Comparison of ENCODE assay signal across 8 cellular contexts in genomic region chr1:84297546-84298244, GRCh38. TPM values are rescaled to one million over a fixed set of nuclear protein-coding genes. Genes with fewer than 3 reads are reported as not detected.
DNase-seq lines count a peak whose midpoint lies in the region; ATAC-seq and TF ChIP-seq lines count a peak whose summit lies in the region.

No MANE protein-coding gene starts in this region.

- in situ Hi-C loops in IMR-90 (cut with MboI; ENCODE audit: low sequenced_read_pairs), result no loop called here

- no peak overlapping the region for H2AK9ac ChIP-seq in IMR-90 (replicated peaks; ENCODE audit: low read depth, low read length, poor library complexity)

- H3K23ac ChIP-seq in IMR-90 (ENCODE audit: low read depth, low read length) (peak overlapping the region; percentile 17; the same call in 1 of the 2 replicates), neuronal stem cell (ENCODE audit: low read depth, low read length, poor library complexity) (no peak overlapping the region)

- H3K36me3 ChIP-seq in IMR-90 (ENCODE audit: control insufficient read depth, insufficient read depth, low read length), result no peaks in the 10 kb centered on the region
- H3K36me3 ChIP-seq in neuronal stem cell (replicated peaks in 1 of 2; ENCODE audit: control insufficient read depth in 2 of 2, insufficient read depth in 2 of 2, low read length in 2 of 2), result no peaks in the 10 kb centered on the region

- H3K79me1 ChIP-seq in IMR-90 (ENCODE audit: low read depth in 1 of 2, low read length in 2 of 2) (peaks cover 0 to 14% of the 10 kb centered on the region in 2 experiments; a peak in 2 of 4 replicates), neuronal stem cell (ENCODE audit: low read depth, low read length) (no peaks in the 10 kb centered on the region)

- H2BK120ac ChIP-seq in IMR-90 (ENCODE audit: low read depth, low read length) (0 out of 2 replicates have a peak overlapping the region, but pooled peaks have one; percentile 16), neuronal stem cell (ENCODE audit: low read depth, low read length) (no peak overlapping the region)

- H4K5ac ChIP-seq in IMR-90 (ENCODE audit: low read depth, low read length), result 0 out of 2 replicates have a peak overlapping the region, but pooled peaks have one; percentile 42

- peak overlapping the region; percentile 98 for H3K4me3 Mint-ChIP-seq in Calu3 (ENCODE audit: low read depth, unreplicated experiment)

- POLR2A ChIA-PET in IMR-90 (lab: Charles Lee; ENCODE audit: unreplicated experiment), result interaction anchor here (0.7 to 0.8 kb wide), 2 partner anchors 8 to 10 kb away, joined by 4 to 9 read pairs; no protein-coding TSS in a partner anchor

- peak overlapping the region; percentile 80 for H3K4me2 ChIP-seq in IMR-90 (ENCODE audit: low read depth, low read length)
- H3K4me2 ChIP-seq in neuronal stem cell (ENCODE audit: insufficient read depth, low read length, poor library complexity, severe bottlenecking), result peak overlapping the region; percentile 69

- H3K4me1 Mint-ChIP-seq in Calu3 (ENCODE audit: low read depth, unreplicated experiment), result peaks cover 36% of the 10 kb centered on the region

- H2AK5ac ChIP-seq in IMR-90 (ENCODE audit: low read depth, low read length), result no peak overlapping the region
- no peak overlapping the region for H2AK5ac ChIP-seq in neuronal stem cell (ENCODE audit: low read depth, low read length)

- no peak overlapping the region for H2BK5ac ChIP-seq in IMR-90 (ENCODE audit: low read depth, low read length, poor library complexity, severe bottlenecking)
- no peak overlapping the region for H2BK5ac ChIP-seq in neuronal stem cell (ENCODE audit: low read length)

- DNase-seq in Calu3 (no peak), IMR-90 (no peak), dorsolateral prefrontal cortex (no peak), neuronal stem cell (ENCODE audit: low spot score) (no peak), NCI-H2081 treated with DMSO at 0.1 percent for 48 hours (lab: John Stamatoyannopoulos, UW) (no peak), activated gamma-delta T cell (lab: John Stamatoyannopoulos, UW) (no peak)

- H3K27ac ChIP-seq in IMR-90 (ENCODE audit: insufficient read depth, low read length) (no peak overlapping the region), dorsolateral prefrontal cortex (peak overlapping the region in 58 of 59 donors; percentile 75 to 98 (median 96)), neuronal stem cell (replicated peaks; ENCODE audit: low read length) (no peak overlapping the region)

- peaks cover 5% of the 10 kb centered on the region for H3K9me3 Mint-ChIP-seq in Calu3 (ENCODE audit: low read depth, unreplicated experiment)

- no peak overlapping the region for H2BK12ac ChIP-seq in neuronal stem cell (ENCODE audit: low read length)

- ATAC-seq in IMR-90 (ENCODE audit: low read depth), result no peak
- no peak for ATAC-seq in GM21515 (IDR thresholded peaks at IDR 0.05; ENCODE audit: unreplicated experiment)
- no peak for ATAC-seq in activated CD4-positive, CD25-positive, alpha-beta regulatory T cell treated with anti-CD3 and anti-CD28 coated beads, Interleukin-2, amount 50 U/mL, for 24 hours

- H3K27ac Mint-ChIP-seq in Calu3 (ENCODE audit: unreplicated experiment), result peak overlapping the region; percentile 87

- peak overlapping the region; percentile 3; the same call in 1 of the 2 replicates for H3K4ac ChIP-seq in IMR-90 (ENCODE audit: low read depth, low read length)
- no peak overlapping the region for H3K4ac ChIP-seq in neuronal stem cell (ENCODE audit: low read length)

- peaks cover 4% of the 10 kb centered on the region for H3K9me1 ChIP-seq in IMR-90 (ENCODE audit: insufficient read depth, low read length)

- H4K20me1 ChIP-seq in IMR-90 (ENCODE audit: insufficient read depth, low read length), result no peaks in the 10 kb centered on the region

- peaks cover 17% of the 10 kb centered on the region for H3K36me3 Mint-ChIP-seq in Calu3 (ENCODE audit: insufficient read depth, unreplicated experiment)

- H3K4me3 ChIP-seq in IMR-90 (ENCODE audit: insufficient read depth, low read depth, low read length), result peak overlapping the region; percentile 82; the same call in 1 of the 2 replicates
- peak overlapping the region; percentile 62 to 96 (median 82) for H3K4me3 ChIP-seq in dorsolateral prefrontal cortex
- H3K4me3 ChIP-seq in neuronal stem cell (ENCODE audit: low read length in 2 of 2), result peak overlapping the region in 1 of 2 donors; percentile 90

- H3K9ac ChIP-seq in IMR-90 (ENCODE audit: low read depth, low read length), result no peak overlapping the region
- no peak overlapping the region for H3K9ac ChIP-seq in neuronal stem cell (ENCODE audit: low read depth, low read length, poor library complexity)

- peaks cover 3% of the 10 kb centered on the region; the same call in 1 of the 2 replicates for H3K9me3 ChIP-seq in IMR-90 (ENCODE audit: control insufficient read depth, insufficient read depth, low read length)
- peaks cover 0 to 7% of the 10 kb centered on the region in 2 donors for H3K9me3 ChIP-seq in neuronal stem cell (replicated peaks in 1 of 2; ENCODE audit: control insufficient read depth in 2 of 2, insufficient read depth in 1 of 2, low read depth in 1 of 2, low read length in 2 of 2)

- H2BK15ac ChIP-seq in IMR-90 (ENCODE audit: low read depth, low read length) (peak overlapping the region; percentile 17; the same call in 1 of the 3 replicates), neuronal stem cell (ENCODE audit: low read length) (no peak overlapping the region)

- no peak for TF ChIP-seq RAD21 in IMR-90 (IDR thresholded peaks at IDR 0.05; ENCODE audit: low read length)

- H2BK20ac ChIP-seq in IMR-90 (ENCODE audit: low read depth, low read length), result no peak overlapping the region

- BruUV-seq in Calu3 (replicated peaks; lab: Mats Ljungman, UMichigan) (TSS peak; percentile 31), IMR-90 (replicated peaks; lab: Mats Ljungman, UMichigan) (no TSS peak)

- intact Hi-C loops in Calu3 (cut with micrococcal nuclease; ENCODE audit: unreplicated experiment), result no loop called here
- intact Hi-C loops in IMR-90 (cut with micrococcal nuclease), result no loop called here
- intact Hi-C loops in dorsolateral prefrontal cortex (cut with DNase I), result loop anchor here (5.0 to 10.0 kb wide), 4 partner anchors 40 to 143 kb away; no protein-coding TSS in a partner anchor

- H4K8ac ChIP-seq in IMR-90 (ENCODE audit: low read depth in 2 of 2, low read length in 2 of 2) (peak overlapping the region; percentile 54 to 58; a peak in 2 of 4 replicates), neuronal stem cell (ENCODE audit: low read depth, low read length) (no peak overlapping the region)

- H3K18ac ChIP-seq in IMR-90 (ENCODE audit: low read depth, low read length) (no peak overlapping the region), neuronal stem cell (ENCODE audit: low read length) (no peak overlapping the region)

- H3K14ac ChIP-seq in IMR-90 (replicated peaks; ENCODE audit: low read depth, low read length), result 0 out of 2 replicates have a peak overlapping the region, but pooled peaks have one; percentile 3
- no peak overlapping the region for H3K14ac ChIP-seq in neuronal stem cell (ENCODE audit: low read length)

- dilution Hi-C loops in IMR-90 (cut with HindIII; ENCODE audit: low sequenced_read_pairs, unreplicated experiment), result no loop called here

- H3K4me1 ChIP-seq in IMR-90 (ENCODE audit: control insufficient read depth, insufficient read depth, low read length) (peaks cover 17% of the 10 kb centered on the region), neuronal stem cell (ENCODE audit: control insufficient read depth in 2 of 2, insufficient read depth in 1 of 2, low read depth in 1 of 2, low read length in 2 of 2) (peaks cover 8 to 20% of the 10 kb centered on the region in 2 donors)

- H4K91ac ChIP-seq in IMR-90 (ENCODE audit: insufficient read depth, low read depth, low read length), result no peak overlapping the region
- H4K91ac ChIP-seq in neuronal stem cell (ENCODE audit: low read depth, low read length, poor library complexity), result no peak overlapping the region

- 72% methylated on average over 2 of the region's 10 CpGs; no CpG with 5 or more reads in 1 of the 2 experiments for WGBS in IMR-90 (ENCODE audit: extremely low coverage in 2 of 2, insufficient read length in 1 of 2), 2 experiments
- WGBS in neuronal stem cell (ENCODE audit: extremely low coverage in 2 of 2, insufficient read length in 2 of 2, insufficient replicate concordance in 1 of 2), 2 donors, result no CpG with 5 or more reads among the region's 10 CpGs

- no peak for TF ChIP-seq POLR2A in IMR-90 (IDR thresholded peaks at IDR 0.05; ENCODE audit: low read depth, low read length)

- CTCF ChIA-PET in Calu3 (lab: Charles Lee) (interaction anchor here (0.6 to 1.1 kb wide), 3 partner anchors 12 to 136 kb away, joined by 3 to 5 read pairs (median 4); no protein-coding TSS in a partner anchor), IMR-90 (lab: Yijun Ruan, JAX) (no interaction called here)

- TF ChIP-seq CTCF in Calu3 (IDR thresholded peaks at IDR 0.05; ENCODE audit: unreplicated experiment) (no peak), IMR-90 (conservative IDR thresholded peaks at IDR 0.05; ENCODE audit: low read depth, low read length) (no peak), dorsolateral prefrontal cortex (IDR thresholded peaks at IDR 0.05 in 54 of 56, conservative IDR thresholded peaks at IDR 0.05 in 2 of 56; ENCODE audit: low read depth in 1 of 56, partially characterized antibody in 56 of 56) (no peak)

- H3K27me3 ChIP-seq in IMR-90 (ENCODE audit: control insufficient read depth, insufficient read depth, low read length) (no peaks in the 10 kb centered on the region), dorsolateral prefrontal cortex (peaks cover 0 to 3% (median 0%) of the 10 kb centered on the region in 45 donors), neuronal stem cell (ENCODE audit: control insufficient read depth in 3 of 3, insufficient read depth in 3 of 3, low read depth in 1 of 3, low read length in 3 of 3) (no peaks in the 10 kb centered on the region)

- H2AFZ ChIP-seq in IMR-90 (replicated peaks; ENCODE audit: low read length, poor library complexity) (no peak overlapping the region), neuronal stem cell (ENCODE audit: low read length) (peak overlapping the region; percentile 100)

- H3K27me3 Mint-ChIP-seq in Calu3 (ENCODE audit: unreplicated experiment), result no peaks in the 10 kb centered on the region

- no peak overlapping the region for H3K56ac ChIP-seq in IMR-90 (ENCODE audit: extremely low read depth, insufficient read depth, low read length)

TF ChIP-seq in IMR-90, 13 proteins besides CTCF, POLR2A, EP300 and RAD21 (continues in another document):
- TF ChIP-seq BHLHE40 (IDR thresholded peaks at IDR 0.05; ENCODE audit: low read depth, low read length), result no peak

RNA-seq across cellular contexts. Expression of gene SAMD13, which starts 3.8 kb away (rescaled TPM):
- 1.7 and 1.8 TPM in 2 replicates for total RNA-seq in Calu3 (2022)
- 0.36 and 0.56 TPM in 2 replicates for total RNA-seq in IMR-90 (2012; rRNA removed)
- 0.27 and 0.34 TPM in 2 replicates for polyA plus RNA-seq in IMR-90 (2012; rRNA removed)
- 0.17 TPM in 1 of 2 replicates, not detected in the other for polyA plus RNA-seq in IMR-90 (2012; cell fraction: cytosol; rRNA removed)
- polyA plus RNA-seq in IMR-90 (2012; cell fraction: nucleus; rRNA removed; ENCODE audit: low replicate concordance), result 0.16 TPM in 1 of 2 replicates, not detected in the other
- 1 to 10 TPM; 1.1 to 8.0 (median 3.2) TPM for total RNA-seq in dorsolateral prefrontal cortex
- polyA plus RNA-seq in neuronal stem cell (2013, experiment 1 of 2), result 2.6 TPM
- polyA plus RNA-seq in neuronal stem cell (2013, experiment 2 of 2), result 2.7 TPM

Comparison
In these comparisons a context has a peak if more than half of its experiments do, and no peak if none do; other contexts are left out.
1. H3K27ac ChIP-seq: peak in dorsolateral prefrontal cortex (58 of 59); none in IMR-90 (single experiment) and neuronal stem cell (single experiment).
2. intact Hi-C loops: an anchor here in dorsolateral prefrontal cortex (5.0 to 10.0 kb wide); none called in Calu3 and IMR-90.